ENCODE assay signal across 21 cellular contexts in the genomic region with DNA sequence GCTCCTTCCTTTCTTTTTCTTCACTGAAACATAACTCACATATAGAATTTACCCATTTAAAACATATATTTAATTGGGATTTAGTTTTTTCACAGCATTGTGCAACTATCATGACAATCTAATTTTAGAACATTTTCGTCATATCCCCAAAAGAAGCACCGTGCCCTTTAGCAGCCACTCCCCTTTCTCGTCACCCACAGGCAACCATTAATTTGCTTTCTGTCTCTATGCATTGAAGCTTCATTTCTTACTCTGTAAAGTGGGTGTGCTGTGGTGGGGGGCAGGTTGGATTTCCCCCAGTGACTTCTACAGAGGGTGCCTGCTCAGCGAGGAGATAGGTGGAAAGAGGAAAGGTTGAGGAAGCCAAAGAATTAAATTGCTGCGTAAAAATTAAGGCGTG.
"Had no signal": no experiment of that assay in that cellular context is flagged by ENCODE, and none has a peak within 500 bp of the region (broad histone marks: within the 10 kb centered on the region; RNA-seq: fewer than 3 reads in every experiment).

No MANE protein-coding gene starts in this region.

- H3K27me3 ChIP-seq: heart left ventricle, suprapubic skin, tibial nerve had no signal

- H3K4me3 ChIP-seq: heart left ventricle, lung, stomach, suprapubic skin, tibial nerve had no signal

- H3K4me1 ChIP-seq: heart left ventricle, stomach had no signal

- DNase-seq: activated B cell treated with CpG ODN at 0.5 μM for 24 hours; activated CD4-positive, alpha-beta memory T cell treated with anti-CD3 and anti-CD28 coated beads for 36 hours; activated CD4-positive, alpha-beta T cell treated with anti-CD3 and anti-CD28 coated beads for 48 hours; activated naive CD4-positive, alpha-beta T cell treated with Interleukin-2 at 50 U/mL for 16 hours; activated naive CD8-positive, alpha-beta T cell treated with anti-CD3 and anti-CD28 coated beads, Interleukin-2, amount 10 ng/mL, durations not matched to agents 7 days and 5 days; activated T-cell treated with anti-CD3 and anti-CD28 coated beads, Interleukin-2, amount 50 U/mL, for 48 hours; amniotic stem cell; cerebellar nuclear complex; cortex of kidney; heart left ventricle; kidney; naive B cell; nucleus accumbens; stimulated activated CD4-positive, alpha-beta T cell treated with anti-CD3 and anti-CD28 coated beads, Interleukin-15, amount 100 ng/mL, for 24 hours; stomach; T1000 had no signal

- H3K36me3 Mint-ChIP-seq: stimulated activated memory B cell treated with anti-CD40 and anti-IgM and Interleukin-4, amounts not matched to agents 10 μg/mL and 1 μg/mL and 100 μg/mL, for 72 hours had no signal

- H3K27me3 Mint-ChIP-seq: activated B cell treated with CpG ODN at 0.5 μM for 24 hours; stimulated activated memory B cell treated with anti-CD40 and anti-IgM and Interleukin-4, amounts not matched to agents 10 μg/mL and 1 μg/mL and 100 μg/mL, for 72 hours had no signal

- ATAC-seq: heart left ventricle; sciatic nerve; stimulated activated memory B cell treated with anti-CD40 and anti-IgM and Interleukin-4, amounts not matched to agents 10 μg/mL and 1 μg/mL and 100 μg/mL, for 72 hours had no signal

- H3K9me3 ChIP-seq: suprapubic skin had no signal

- H3K4me1 Mint-ChIP-seq: activated B cell treated with CpG ODN at 0.5 μM for 24 hours, naive B cell had no signal

- H3K27ac Mint-ChIP-seq: activated B cell treated with CpG ODN at 0.5 μM for 24 hours; activated CD4-positive, alpha-beta memory T cell treated with anti-CD3 and anti-CD28 coated beads for 36 hours; activated naive CD8-positive, alpha-beta T cell treated with anti-CD3 and anti-CD28 coated beads, Interleukin-2, amount 10 ng/mL, durations not matched to agents 7 days and 5 days; naive B cell; stimulated activated memory B cell treated with anti-CD40 and anti-IgM and Interleukin-4, amounts not matched to agents 10 μg/mL and 1 μg/mL and 100 μg/mL, for 72 hours had no signal

- H3K27ac ChIP-seq: heart left ventricle, stomach, suprapubic skin, tibial nerve had no signal

- H3K4me3 Mint-ChIP-seq: activated B cell treated with CpG ODN at 0.5 μM for 24 hours; activated CD4-positive, alpha-beta memory T cell treated with anti-CD3 and anti-CD28 coated beads for 36 hours; activated naive CD8-positive, alpha-beta T cell treated with anti-CD3 and anti-CD28 coated beads, Interleukin-2, amount 10 ng/mL, durations not matched to agents 7 days and 5 days; stimulated activated memory B cell treated with anti-CD40 and anti-IgM and Interleukin-4, amounts not matched to agents 10 μg/mL and 1 μg/mL and 100 μg/mL, for 72 hours had no signal
